ENCODE assay signal across 8 cellular contexts in the genomic region with DNA sequence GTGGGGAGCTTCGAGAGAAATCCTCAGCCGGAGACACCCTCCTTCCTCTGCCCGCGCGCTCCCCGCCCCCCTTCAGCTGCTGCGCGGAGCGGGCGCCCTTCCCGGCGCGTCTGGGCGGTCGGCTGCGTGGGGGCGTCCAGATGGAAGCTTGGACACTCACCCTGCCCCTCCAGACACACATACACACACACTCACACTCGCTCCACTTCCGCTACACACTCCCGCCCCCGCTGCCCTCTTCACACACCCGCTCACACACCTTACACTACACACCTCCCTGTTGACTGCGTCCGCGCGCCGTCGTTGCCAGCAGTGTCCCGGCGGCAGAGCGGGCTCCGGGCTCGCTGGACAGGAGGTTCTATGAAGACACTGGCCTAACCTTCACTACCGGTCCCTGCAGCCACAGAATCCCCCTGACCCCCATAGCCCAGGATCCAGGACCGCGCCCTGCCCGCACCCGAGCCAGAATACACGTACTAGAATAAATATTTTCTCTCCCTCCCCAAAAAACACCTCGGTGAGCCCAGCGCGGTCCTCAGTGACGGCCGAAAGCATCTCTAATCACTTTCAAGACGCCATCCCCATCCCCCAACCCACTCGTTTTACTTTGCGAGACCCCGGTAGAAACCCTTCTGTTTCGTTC. TPM values are rescaled to one million over a fixed set of nuclear protein-coding genes. Genes with fewer than 3 reads are reported as not detected.
DNase-seq lines count a peak whose midpoint lies in the region; ATAC-seq and TF ChIP-seq lines count a peak whose summit lies in the region.

No MANE protein-coding gene starts in this region.

- H3K4me3 ChIP-seq in AG04449 (ENCODE audit: low read depth, low read length) = peak overlapping the region; percentile 65
- peak overlapping the region; percentile 91 for H3K4me3 ChIP-seq in effector memory CD4-positive, alpha-beta T cell (ENCODE audit: insufficient read depth, low read depth, low read length, poor library complexity, severe bottlenecking)

- POLR2A ChIA-PET in AG04449 (lab: Yijun Ruan, JAX) = interaction anchor here (0.7 to 1.7 kb wide), 4 partner anchors 11 to 316 kb away, joined by 3 to 5 read pairs (median 3); a partner anchor contains a TSS

- peak overlapping the region; percentile 85 for H3K4me3 Mint-ChIP-seq in mesothelial cell of epicardium
- H3K4me3 Mint-ChIP-seq in stimulated activated effector memory CD8-positive, alpha-beta T cell treated with anti-CD3 and anti-CD28 coated beads, Interleukin-12 subunit alpha, Interleukin-12 subunit beta, amount 100 ng/mL, for 72 hours = peak overlapping the region; percentile 97

- H3K36me3 ChIP-seq in effector memory CD4-positive, alpha-beta T cell (ENCODE audit: control insufficient read depth, insufficient read depth, low read length) = no peaks in the 10 kb centered on the region

- no peaks in the 10 kb centered on the region for H3K9me3 Mint-ChIP-seq in mesothelial cell of epicardium
- H3K9me3 Mint-ChIP-seq in stimulated activated effector memory CD8-positive, alpha-beta T cell treated with anti-CD3 and anti-CD28 coated beads, Interleukin-12 subunit alpha, Interleukin-12 subunit beta, amount 100 ng/mL, for 72 hours = no peaks in the 10 kb centered on the region

- H3K36me3 Mint-ChIP-seq in mesothelial cell of epicardium = no peaks in the 10 kb centered on the region
- peaks cover 63% of the 10 kb centered on the region for H3K36me3 Mint-ChIP-seq in stimulated activated effector memory CD8-positive, alpha-beta T cell treated with anti-CD3 and anti-CD28 coated beads, Interleukin-12 subunit alpha, Interleukin-12 subunit beta, amount 100 ng/mL, for 72 hours

- peak overlapping the region; percentile 95 for H3K27ac Mint-ChIP-seq in mesothelial cell of epicardium
- peak overlapping the region; percentile 95 for H3K27ac Mint-ChIP-seq in stimulated activated effector memory CD8-positive, alpha-beta T cell treated with anti-CD3 and anti-CD28 coated beads, Interleukin-12 subunit alpha, Interleukin-12 subunit beta, amount 100 ng/mL, for 72 hours

- peaks cover 41% of the 10 kb centered on the region for H3K4me1 ChIP-seq in effector memory CD4-positive, alpha-beta T cell (ENCODE audit: control insufficient read depth, insufficient read depth, low read length, poor library complexity, severe bottlenecking)

- TF ChIP-seq CTCF in AG04449 (IDR thresholded peaks at IDR 0.05; ENCODE audit: insufficient read depth, low read length, missing control alignments) (no peak), mesothelial cell of epicardium (IDR thresholded peaks at IDR 0.05; ENCODE audit: unreplicated experiment) (no peak)

- peak overlapping the region; percentile 80 for H3K27ac ChIP-seq in effector memory CD4-positive, alpha-beta T cell (ENCODE audit: insufficient read depth, low read length, poor library complexity, severe bottlenecking)

- peaks cover 32% of the 10 kb centered on the region for H3K27me3 ChIP-seq in effector memory CD4-positive, alpha-beta T cell (replicated peaks; ENCODE audit: control insufficient read depth, insufficient read depth, low read length, poor library complexity, severe bottlenecking)

- H3K9me3 ChIP-seq in effector memory CD4-positive, alpha-beta T cell (ENCODE audit: control insufficient read depth, low read length) = no peaks in the 10 kb centered on the region

- peak; percentile 10 for ATAC-seq in HG03571 (IDR thresholded peaks at IDR 0.05; ENCODE audit: unreplicated experiment)
- ATAC-seq in stimulated activated effector memory CD8-positive, alpha-beta T cell treated with anti-CD3 and anti-CD28 coated beads, Interleukin-12 subunit alpha, Interleukin-12 subunit beta, amount 100 ng/mL, for 72 hours = peak; percentile 27

- H3K27me3 Mint-ChIP-seq in mesothelial cell of epicardium (ENCODE audit: low read depth) = peaks cover 94% of the 10 kb centered on the region

- CTCF ChIA-PET in AG04449 (lab: Yijun Ruan, JAX) = interaction anchor here (0.7 to 4.7 kb wide), 30 partner anchors 10 to 568 kb away, joined by 3 to 79 read pairs (median 6); a partner anchor contains a TSS

- peak; percentile 42 for TF ChIP-seq POLR2A in GM19193 (IDR thresholded peaks at IDR 0.05; ENCODE audit: extremely low read depth, insufficient read depth, insufficient read length)

- DNase-seq in AG04449 (ENCODE audit: low read depth, low spot score) (no peak), mesothelial cell of epicardium (ENCODE audit: low spot score in 2 of 2, unreplicated experiment in 2 of 2) (peak in 1 of 2 experiments; percentile 54), SKM-1 (lab: John Stamatoyannopoulos, UW; ENCODE audit: unreplicated experiment) (no peak)
- DNase-seq in activated CD4-positive, alpha-beta T cell treated with anti-CD3 and anti-CD28 coated beads for 48 hours = peak; percentile 73
- peak in 2 of 3 donors; percentile 30 to 40 for DNase-seq in effector memory CD4-positive, alpha-beta T cell
- peak; percentile 66 to 90 for DNase-seq in stimulated activated effector memory CD8-positive, alpha-beta T cell treated with anti-CD3 and anti-CD28 coated beads, Interleukin-12 subunit alpha, Interleukin-12 subunit beta, amount 100 ng/mL, for 72 hours (ENCODE audit: low spot score in 2 of 2)

- peaks cover 33% of the 10 kb centered on the region for H3K4me1 Mint-ChIP-seq in mesothelial cell of epicardium
- peaks cover 47% of the 10 kb centered on the region for H3K4me1 Mint-ChIP-seq in stimulated activated effector memory CD8-positive, alpha-beta T cell treated with anti-CD3 and anti-CD28 coated beads, Interleukin-12 subunit alpha, Interleukin-12 subunit beta, amount 100 ng/mL, for 72 hours

RNA-seq across cellular contexts. Expression of a gene that starts 1.1 kb away (rescaled TPM):
- total RNA-seq in mesothelial cell of epicardium = 16.9 to 21.9 TPM (median 20.0 TPM) in 3 replicates

RNA-seq across cellular contexts. Expression of a gene that starts 12.7 kb away (rescaled TPM):
- total RNA-seq in mesothelial cell of epicardium = 20.1 to 21.0 TPM (median 20.3 TPM) in 3 replicates

Comparison
In these comparisons a context has a peak if more than half of its experiments do, and no peak if none do; other contexts are left out.
1. DNase-seq: peak in activated CD4-positive, alpha-beta T cell treated with anti-CD3 and anti-CD28 coated beads for 48 hours (single experiment), effector memory CD4-positive, alpha-beta T cell (2 of 3) and stimulated activated effector memory CD8-positive, alpha-beta T cell treated with anti-CD3 and anti-CD28 coated beads, Interleukin-12 subunit alpha, Interleukin-12 subunit beta, amount 100 ng/mL, for 72 hours (2 of 2); none in AG04449 (single experiment) and SKM-1 (single experiment).